In the genomic region with DNA sequence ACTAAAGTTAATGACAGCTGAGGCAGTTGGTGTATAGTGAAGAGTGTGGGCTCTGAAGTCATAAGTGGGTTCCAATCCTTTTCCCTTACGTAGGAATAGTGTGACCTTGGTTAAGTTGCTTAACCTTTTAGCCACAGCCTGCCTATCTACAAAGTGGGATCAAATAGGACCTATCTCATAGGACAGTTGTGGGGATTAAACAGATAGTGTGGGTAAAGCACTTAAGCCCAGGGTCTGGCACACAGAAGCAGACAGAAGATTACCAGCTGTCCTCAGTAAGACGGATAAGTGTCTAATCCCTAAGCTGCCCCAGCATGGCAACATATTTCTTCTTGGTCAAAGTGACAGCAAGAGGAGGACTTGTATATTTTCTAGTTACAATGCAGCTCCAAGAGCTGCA, we compare ENCODE assay signal across 1 cellular context.
TF ChIP-seq lines count a peak whose summit lies in the region.

No MANE protein-coding gene starts in this region.

TF ChIP-seq in GM12878, 131 proteins besides CTCF, POLR2A, EP300 and RAD21:
- no peak for TF ChIP-seq TCF7 (IDR thresholded peaks at IDR 0.05; ENCODE audit: borderline replicate concordance)
- TF ChIP-seq, protein P1, sequence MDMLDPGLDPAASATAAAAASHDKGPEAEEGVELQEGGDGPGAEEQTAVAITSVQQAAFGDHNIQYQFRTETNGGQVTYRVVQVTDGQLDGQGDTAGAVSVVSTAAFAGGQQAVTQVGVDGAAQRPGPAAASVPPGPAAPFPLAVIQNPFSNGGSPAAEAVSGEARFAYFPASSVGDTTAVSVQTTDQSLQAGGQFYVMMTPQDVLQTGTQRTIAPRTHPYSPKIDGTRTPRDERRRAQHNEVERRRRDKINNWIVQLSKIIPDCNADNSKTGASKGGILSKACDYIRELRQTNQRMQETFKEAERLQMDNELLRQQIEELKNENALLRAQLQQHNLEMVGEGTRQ (IDR thresholded peaks at IDR 0.05; ENCODE audit: borderline replicate concordance, low read depth, low read length), result no peak
- no peak for TF ChIP-seq USF1 (IDR thresholded peaks at IDR 0.05; ENCODE audit: borderline replicate concordance, extremely low read length, insufficient read depth, low read depth, low read length)
- TF ChIP-seq EZH2 (IDR thresholded peaks at IDR 0.05; ENCODE audit: borderline replicate concordance, control insufficient read depth, low read depth, low read length), result no peak
- TF ChIP-seq PAX8 (IDR thresholded peaks at IDR 0.05), result no peak
- TF ChIP-seq, protein P2, sequence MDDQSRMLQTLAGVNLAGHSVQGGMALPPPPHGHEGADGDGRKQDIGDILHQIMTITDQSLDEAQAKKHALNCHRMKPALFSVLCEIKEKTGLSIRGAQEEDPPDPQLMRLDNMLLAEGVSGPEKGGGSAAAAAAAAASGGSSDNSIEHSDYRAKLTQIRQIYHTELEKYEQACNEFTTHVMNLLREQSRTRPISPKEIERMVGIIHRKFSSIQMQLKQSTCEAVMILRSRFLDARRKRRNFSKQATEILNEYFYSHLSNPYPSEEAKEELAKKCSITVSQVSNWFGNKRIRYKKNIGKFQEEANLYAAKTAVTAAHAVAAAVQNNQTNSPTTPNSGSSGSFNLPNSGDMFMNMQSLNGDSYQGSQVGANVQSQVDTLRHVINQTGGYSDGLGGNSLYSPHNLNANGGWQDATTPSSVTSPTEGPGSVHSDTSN (IDR thresholded peaks at IDR 0.05; ENCODE audit: insufficient replicate concordance, low read depth, low read length), result no peak
- no peak for TF ChIP-seq ZZZ3 (IDR thresholded peaks at IDR 0.05; ENCODE audit: control insufficient read depth, insufficient read length, low read depth)
- TF ChIP-seq KAT2A (conservative IDR thresholded peaks at IDR 0.05; ENCODE audit: control insufficient read depth, low read depth, low read length), result no peak
- no peak for TF ChIP-seq SIX5 (IDR thresholded peaks at IDR 0.05; ENCODE audit: low read depth, low read length, severe bottlenecking)
- no peak for TF ChIP-seq TBL1XR1 (IDR thresholded peaks at IDR 0.05; ENCODE audit: low read depth, low read length)
- no peak for TF ChIP-seq CUX1 (IDR thresholded peaks at IDR 0.05; ENCODE audit: insufficient replicate concordance, low read depth, low read length)
- TF ChIP-seq MEF2A (IDR thresholded peaks at IDR 0.05; ENCODE audit: insufficient read depth, low read depth, low read length), result no peak
- TF ChIP-seq ELK1 (IDR thresholded peaks at IDR 0.05; ENCODE audit: low read depth, low read length), result no peak
- no peak for TF ChIP-seq SPI1 (IDR thresholded peaks at IDR 0.05; ENCODE audit: borderline replicate concordance, insufficient read depth, low read depth, low read length)
- TF ChIP-seq CBFB (IDR thresholded peaks at IDR 0.05; ENCODE audit: low read depth), result no peak
- TF ChIP-seq CBX5 (IDR thresholded peaks at IDR 0.05; ENCODE audit: low read depth), result no peak
- TF ChIP-seq HSF1 (IDR thresholded peaks at IDR 0.05; ENCODE audit: low read depth, low read length), result no peak
